In genomic region chr1:230083746-230084407, GRCh38 we compare ENCODE assay signal across 9 cellular contexts. TPM values are rescaled to one million over a fixed set of nuclear protein-coding genes. Genes with fewer than 3 reads are reported as not detected.
A peak's percentile ranks its signal among the peaks of the same experiment; 100 is the strongest.
DNase-seq lines count a peak whose midpoint lies in the region; ATAC-seq and TF ChIP-seq lines count a peak whose summit lies in the region.
"Had no signal": no experiment of that assay in that cellular context is flagged by ENCODE, and none has a peak within 500 bp of the region (broad histone marks: within the 10 kb centered on the region; RNA-seq: fewer than 3 reads in every experiment).

No MANE protein-coding gene starts in this region.

- 76% methylated on average over 10 of the region's 10 CpGs for WGBS in suprapubic skin

- H3K27me3 ChIP-seq in suprapubic skin, result no peaks in the 10 kb centered on the region

- ATAC-seq in activated CD8-positive, alpha-beta T cell treated with anti-CD3 and anti-CD28 coated beads for 36 hours, result no peak
- ATAC-seq in HG03095 (IDR thresholded peaks at IDR 0.05; ENCODE audit: unreplicated experiment), result no peak

- intact Hi-C loops in activated CD8-positive, alpha-beta T cell treated with anti-CD3 and anti-CD28 coated beads for 36 hours (cut with micrococcal nuclease), result no loop called here

- H3K4me1 Mint-ChIP-seq in activated CD4-positive, alpha-beta T cell treated with anti-CD3 and anti-CD28 coated beads, Interleukin-2, amount 10 ng/mL, durations not matched to agents 7 days and 5 days, result peaks cover 48% of the 10 kb centered on the region
- peaks cover 67% of the 10 kb centered on the region for H3K4me1 Mint-ChIP-seq in activated CD8-positive, alpha-beta T cell treated with anti-CD3 and anti-CD28 coated beads for 36 hours (ENCODE audit: low read depth)

- peaks cover 66% of the 10 kb centered on the region for H3K4me1 ChIP-seq in suprapubic skin

- TF ChIP-seq EP300 in suprapubic skin (IDR thresholded peaks at IDR 0.05), result no peak

- peak overlapping the region; percentile 41 for H3K27ac ChIP-seq in suprapubic skin
- H3K27ac ChIP-seq: HL-60 had no signal

- no peak overlapping the region for H3K4me3 Mint-ChIP-seq in activated CD4-positive, alpha-beta T cell treated with anti-CD3 and anti-CD28 coated beads, Interleukin-2, amount 10 ng/mL, durations not matched to agents 7 days and 5 days
- peak overlapping the region; percentile 9 for H3K4me3 Mint-ChIP-seq in activated CD8-positive, alpha-beta T cell treated with anti-CD3 and anti-CD28 coated beads for 36 hours

- peaks cover 8% of the 10 kb centered on the region for H3K9me3 Mint-ChIP-seq in activated CD4-positive, alpha-beta T cell treated with anti-CD3 and anti-CD28 coated beads, Interleukin-2, amount 10 ng/mL, durations not matched to agents 7 days and 5 days
- peaks cover 4% of the 10 kb centered on the region for H3K9me3 Mint-ChIP-seq in activated CD8-positive, alpha-beta T cell treated with anti-CD3 and anti-CD28 coated beads for 36 hours

- DNase-seq in activated CD4-positive, alpha-beta T cell treated with anti-CD3 and anti-CD28 coated beads, Interleukin-2, amount 10 ng/mL, durations not matched to agents 7 days and 5 days, result no peak
- no peak for DNase-seq in activated CD4-positive, alpha-beta T cell treated with anti-CD3 and anti-CD28 coated beads for 48 hours
- DNase-seq in activated CD8-positive, alpha-beta T cell treated with anti-CD3 and anti-CD28 coated beads for 36 hours, result no peak
- DNase-seq in hepatic stellate cell (ENCODE audit: low spot score) (peak; percentile 55), suprapubic skin (ENCODE audit: low spot score in 2 of 2) (no peak), GOT3 (lab: John Stamatoyannopoulos, UW) (no peak), NCI-H345 treated with DMSO at 0.1 percent for 48 hours (lab: John Stamatoyannopoulos, UW; ENCODE audit: unreplicated experiment) (no peak)

- no peaks in the 10 kb centered on the region for H3K9me3 ChIP-seq in suprapubic skin

- no peaks in the 10 kb centered on the region for H3K36me3 ChIP-seq in suprapubic skin

- POLR2A ChIA-PET in activated CD4-positive, alpha-beta T cell treated with anti-CD3 and anti-CD28 coated beads, Interleukin-2, amount 10 ng/mL, durations not matched to agents 7 days and 5 days (lab: Charles Lee), result no interaction called here
- POLR2A ChIA-PET in activated CD8-positive, alpha-beta T cell treated with anti-CD3 and anti-CD28 coated beads for 36 hours (lab: Charles Lee), result interaction anchor here (0.7 to 5.3 kb wide), 9 partner anchors 11 to 642 kb away, joined by 3 to 32 read pairs (median 6); no protein-coding TSS in a partner anchor

- peak overlapping the region; percentile 48 for H3K27ac Mint-ChIP-seq in activated CD4-positive, alpha-beta T cell treated with anti-CD3 and anti-CD28 coated beads, Interleukin-2, amount 10 ng/mL, durations not matched to agents 7 days and 5 days
- peak overlapping the region; percentile 88 for H3K27ac Mint-ChIP-seq in activated CD8-positive, alpha-beta T cell treated with anti-CD3 and anti-CD28 coated beads for 36 hours

- H3K4me3 ChIP-seq in suprapubic skin, result no peak overlapping the region

- CTCF ChIA-PET in activated CD4-positive, alpha-beta T cell treated with anti-CD3 and anti-CD28 coated beads, Interleukin-2, amount 10 ng/mL, durations not matched to agents 7 days and 5 days (lab: Charles Lee), result interaction anchor here (1.2 to 2.5 kb wide), 5 partner anchors 10 to 22 kb away, joined by 3 to 8 read pairs (median 5); no protein-coding TSS in a partner anchor
- CTCF ChIA-PET in activated CD8-positive, alpha-beta T cell treated with anti-CD3 and anti-CD28 coated beads for 36 hours (lab: Charles Lee), result interaction anchor here (0.9 to 2.5 kb wide), 4 partner anchors 18 to 40 kb away, joined by 3 to 10 read pairs (median 3); no protein-coding TSS in a partner anchor

- peaks cover 22% of the 10 kb centered on the region for H3K36me3 Mint-ChIP-seq in activated CD4-positive, alpha-beta T cell treated with anti-CD3 and anti-CD28 coated beads, Interleukin-2, amount 10 ng/mL, durations not matched to agents 7 days and 5 days (ENCODE audit: low read depth)
- peaks cover 31% of the 10 kb centered on the region for H3K36me3 Mint-ChIP-seq in activated CD8-positive, alpha-beta T cell treated with anti-CD3 and anti-CD28 coated beads for 36 hours (ENCODE audit: low read depth)

- TF ChIP-seq CTCF in activated CD8-positive, alpha-beta T cell treated with anti-CD3 and anti-CD28 coated beads for 36 hours (IDR thresholded peaks at IDR 0.05), result no peak
- no peak for TF ChIP-seq CTCF in suprapubic skin (IDR thresholded peaks at IDR 0.05)

- H3K27me3 Mint-ChIP-seq in activated CD4-positive, alpha-beta T cell treated with anti-CD3 and anti-CD28 coated beads, Interleukin-2, amount 10 ng/mL, durations not matched to agents 7 days and 5 days, result no peaks in the 10 kb centered on the region
- H3K27me3 Mint-ChIP-seq in activated CD8-positive, alpha-beta T cell treated with anti-CD3 and anti-CD28 coated beads for 36 hours, result peaks cover 2% of the 10 kb centered on the region

- TF ChIP-seq POLR2A in suprapubic skin (IDR thresholded peaks at IDR 0.05), result no peak

RNA-seq across cellular contexts. Expression of gene GALNT2, which starts 16.8 kb away (rescaled TPM):
- total RNA-seq in activated CD4-positive, alpha-beta T cell treated with anti-CD3 and anti-CD28 coated beads, Interleukin-2, amount 10 ng/mL, durations not matched to agents 7 days and 5 days, result 10 to 100 TPM; 22.7 to 28.4 TPM
- 10 to 100 TPM; 40.1 to 42.3 TPM for total RNA-seq in activated CD8-positive, alpha-beta T cell treated with anti-CD3 and anti-CD28 coated beads for 36 hours
- total RNA-seq in suprapubic skin, result 10 to 100 TPM; 24.1 to 40.2 (median 36.4) TPM
